ENCODE assay signal across 9 cellular contexts in the genomic region with DNA sequence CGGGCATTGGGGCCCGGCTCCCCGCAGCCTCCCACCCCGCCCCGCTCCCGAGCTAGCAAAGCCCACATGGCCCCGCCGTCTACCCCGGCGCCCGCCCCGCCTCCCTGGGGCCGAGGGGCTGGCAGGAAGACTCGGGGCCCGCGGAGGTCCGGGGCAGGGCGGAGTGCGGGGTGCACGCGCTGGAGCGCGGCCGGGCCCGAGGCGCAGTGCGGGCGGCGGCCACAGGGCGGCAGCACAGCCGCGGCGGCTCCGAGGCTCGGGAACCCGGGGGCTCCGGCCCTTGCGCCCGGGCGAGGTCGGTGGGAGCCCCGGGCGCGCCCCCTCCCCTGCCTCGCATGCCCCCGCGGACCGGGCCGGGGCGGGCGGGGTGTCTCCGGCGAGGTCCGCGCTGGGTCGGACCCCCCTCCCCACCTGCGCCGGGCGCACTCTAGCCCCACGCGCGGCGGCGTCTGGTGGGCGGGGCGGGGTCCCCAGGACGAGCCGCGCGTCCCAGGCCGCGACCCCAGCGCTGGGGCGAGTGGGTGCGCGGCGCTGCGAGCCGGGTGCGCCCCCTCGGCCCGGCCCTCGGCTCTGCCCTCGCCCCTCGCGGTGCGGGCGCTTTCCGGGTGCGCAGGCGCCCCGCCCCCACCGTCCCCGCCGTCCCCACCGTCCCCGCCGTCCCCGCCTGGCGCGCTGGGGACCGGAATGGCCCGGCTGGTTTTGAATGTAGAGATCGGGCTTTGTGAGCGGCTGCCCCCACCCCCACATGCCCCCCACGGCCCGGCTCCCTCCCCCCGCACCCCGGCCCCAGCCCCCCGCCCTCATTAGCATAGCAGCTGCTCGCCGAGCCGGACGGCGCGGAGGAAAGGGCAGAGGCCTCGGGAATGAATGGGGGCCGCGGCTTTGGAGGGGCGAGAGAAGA. TPM values are rescaled to one million over a fixed set of nuclear protein-coding genes. Genes with fewer than 3 reads are reported as not detected.
A peak's percentile ranks its signal among the peaks of the same experiment; 100 is the strongest.
DNase-seq lines count a peak whose midpoint lies in the region; ATAC-seq and TF ChIP-seq lines count a peak whose summit lies in the region.
"Had no signal": no experiment of that assay in that cellular context is flagged by ENCODE, and none has a peak within 500 bp of the region (broad histone marks: within the 10 kb centered on the region; RNA-seq: fewer than 3 reads in every experiment).

No MANE protein-coding gene starts in this region.

- peaks cover 9 to 16% (median 12%) of the 10 kb centered on the region in 3 donors for H3K4me1 Mint-ChIP-seq in naive B cell

- no peak overlapping the region for H3K27ac Mint-ChIP-seq in naive B cell

- H3K4me3 ChIP-seq in vagina: peak overlapping the region; percentile 34 to 56

- no peaks in the 10 kb centered on the region for H3K36me3 Mint-ChIP-seq in naive B cell

- no peaks in the 10 kb centered on the region for H3K9me3 ChIP-seq in vagina

- DNase-seq in ELR (ENCODE audit: low read depth) (peak; percentile 40), naive B cell (peak; percentile 68), vagina (ENCODE audit: extremely low spot score in 2 of 2) (no peak), GOT3 (lab: John Stamatoyannopoulos, UW) (no peak), NCI-H1092 treated with DMSO at 0.1 percent for 48 hours (lab: John Stamatoyannopoulos, UW) (no peak)
- DNase-seq in effector CD4-positive, alpha-beta T cell: peak; percentile 37

- H3K27ac ChIP-seq in vagina: peak overlapping the region; percentile 53

- no peak for TF ChIP-seq CTCF in vagina (IDR thresholded peaks at IDR 0.05)

- no peak for TF ChIP-seq POLR2A in vagina (IDR thresholded peaks at IDR 0.05)

- ATAC-seq in HG03175 (IDR thresholded peaks at IDR 0.05; ENCODE audit: unreplicated experiment) (peak; percentile 43), naive B cell (ENCODE audit: low read depth in 2 of 2) (peak; percentile 82 to 85)
- peak; percentile 83 to 87 for ATAC-seq in activated CD4-positive, CD25-positive, alpha-beta regulatory T cell treated with anti-CD3 and anti-CD28 coated beads, Interleukin-2, amount 50 U/mL, for 24 hours

- peaks cover 0 to 2% (median 0%) of the 10 kb centered on the region in 7 donors for H3K9me3 Mint-ChIP-seq in naive B cell
- H3K9me3 Mint-ChIP-seq: T-helper 1 cell treated with Interleukin-12 subunit alpha and Interleukin-12 subunit beta and Interleukin-4 antibody, amounts not matched to agents 30 μg/mL and 1 μg/mL, for 36 hours had no signal

- intact Hi-C loops in vagina (cut with DNase I): loop anchor here (5.0 kb wide), 1 partner anchor 112 kb away; no protein-coding TSS in a partner anchor

- H3K4me1 ChIP-seq in vagina: peaks cover 39% of the 10 kb centered on the region

- peaks cover 8% of the 10 kb centered on the region for H3K27me3 ChIP-seq in vagina

- H3K36me3 ChIP-seq in vagina: no peaks in the 10 kb centered on the region

- H3K4me3 Mint-ChIP-seq in naive B cell: peak overlapping the region in 4 of 8 donors; percentile 44 to 83 (median 66)

- H3K27me3 Mint-ChIP-seq in naive B cell: peaks cover 18 to 43% (median 26%) of the 10 kb centered on the region in 3 donors

RNA-seq across cellular contexts. Expression of gene NRARP, which starts 6.5 kb away (rescaled TPM):
- under 1 TPM in 1 of 6 donors, not detected in 5; 0.37 TPM for polyA plus RNA-seq in naive B cell (ENCODE audit: low read depth in 6 of 6)
- total RNA-seq in vagina: 29.5 TPM

RNA-seq across cellular contexts. Expression of gene TOR4A, which starts 18.0 kb away (rescaled TPM):
- 1 to 10 TPM; 2.4 to 6.2 (median 4.1) TPM for polyA plus RNA-seq in naive B cell (ENCODE audit: low read depth in 6 of 6)
- 13.0 TPM for total RNA-seq in vagina

RNA-seq across cellular contexts. Expression of gene NELFB, which starts 40.4 kb away (rescaled TPM):
- polyA plus RNA-seq in naive B cell (ENCODE audit: low read depth in 6 of 6): 10 to 100 TPM; 23.5 to 37.8 (median 27.2) TPM
- 44.0 TPM for total RNA-seq in vagina

RNA-seq across cellular contexts. Expression of gene STPG3, which starts 44.5 kb away (rescaled TPM):
- not detected for polyA plus RNA-seq in naive B cell (ENCODE audit: low read depth in 6 of 6)
- total RNA-seq in vagina: not detected

RNA-seq across cellular contexts. Expression of gene TUBB4B, which starts 54.5 kb away (rescaled TPM):
- 10 to 100 TPM; 22.7 to 53.2 (median 40.2) TPM for polyA plus RNA-seq in naive B cell (ENCODE audit: low read depth in 6 of 6)
- total RNA-seq in vagina: 312 TPM

Comparison
In these comparisons a context has a peak if more than half of its experiments do, and no peak if none do; other contexts are left out.
1. DNase-seq: peak in ELR (single experiment), effector CD4-positive, alpha-beta T cell (single experiment) and naive B cell (single experiment); none in vagina (0 of 2), GOT3 (single experiment) and NCI-H1092 treated with DMSO at 0.1 percent for 48 hours (single experiment).
2. Peak in every context shown above with its lines, with median percentiles within 50 percentile points of each other: ATAC-seq.